In the genomic region with DNA sequence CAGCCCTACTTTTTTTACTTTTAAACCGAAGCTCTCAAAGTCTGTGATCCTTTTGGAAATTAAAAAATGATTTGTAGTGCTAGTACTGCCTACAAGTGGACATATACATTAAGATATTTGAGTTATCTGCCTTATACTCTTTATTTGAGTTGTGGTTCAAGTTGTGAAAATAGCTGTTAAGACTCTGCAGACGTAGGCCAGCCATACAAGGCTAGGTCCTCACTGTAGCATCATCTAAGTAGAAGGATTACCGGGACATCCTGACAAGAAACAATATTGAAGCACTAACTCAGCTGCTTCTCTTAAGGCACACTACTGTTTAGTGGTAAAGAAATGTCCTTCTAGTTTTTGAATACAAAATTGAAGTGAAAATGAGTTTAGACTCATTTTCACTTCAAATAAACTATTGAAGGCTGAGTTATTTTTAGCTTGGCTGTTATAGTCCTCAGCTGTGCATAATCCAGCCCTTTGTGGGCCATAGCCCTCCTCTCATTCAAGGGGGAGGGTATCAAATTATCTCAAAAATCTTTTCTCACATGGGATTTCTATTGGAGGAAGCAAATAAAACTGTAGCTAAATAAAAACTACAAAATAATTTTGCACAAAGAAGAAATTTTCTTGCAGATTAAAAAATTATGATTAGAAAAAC, we compare ENCODE assay signal across 16 cellular contexts.
DNase-seq lines count a peak whose midpoint lies in the region; ATAC-seq, FAIRE-seq and TF ChIP-seq lines count a peak whose summit lies in the region.
"Had no signal": no experiment of that assay in that cellular context is flagged by ENCODE, and none has a peak within 500 bp of the region (broad histone marks: within the 10 kb centered on the region; RNA-seq: fewer than 3 reads in every experiment).

No MANE protein-coding gene starts in this region.

- H3K9ac ChIP-seq in astrocyte (ENCODE audit: low read length) = peak overlapping the region; percentile 47
- no peak overlapping the region for H3K9ac ChIP-seq in keratinocyte (ENCODE audit: control insufficient read depth, extremely low read depth, insufficient read depth, low read length)
- no peak overlapping the region for H3K9ac ChIP-seq in skeletal muscle tissue (ENCODE audit: low read depth in 1 of 3, low read length in 3 of 3)

- H3K27ac Mint-ChIP-seq in astrocyte (ENCODE audit: unreplicated experiment) = no peak overlapping the region
- no peak overlapping the region for H3K27ac Mint-ChIP-seq in activated CD4-positive, alpha-beta memory T cell treated with anti-CD3 and anti-CD28 coated beads, Interleukin-2, amount 10 ng/mL, durations not matched to agents 7 days and 5 days
- H3K27ac Mint-ChIP-seq in activated CD8-positive, alpha-beta T cell treated with anti-CD3 and anti-CD28 coated beads, Interleukin-2, amount 10 ng/mL, durations not matched to agents 7 days and 5 days = no peak overlapping the region
- no peak overlapping the region for H3K27ac Mint-ChIP-seq in activated naive CD8-positive, alpha-beta T cell treated with anti-CD3 and anti-CD28 coated beads, Interleukin-2, amount 50 U/mL, for 24 hours
- H3K27ac Mint-ChIP-seq: activated naive CD4-positive, alpha-beta T cell treated with anti-CD3 and anti-CD28 coated beads, Interleukin-2, amount 10 ng/mL, durations not matched to agents 7 days and 5 days; CD8-positive, alpha-beta T cell; progenitor cell of endocrine pancreas had no signal

- H3K4me2 ChIP-seq in astrocyte (ENCODE audit: low read length) (no peak overlapping the region), keratinocyte (ENCODE audit: control insufficient read depth, extremely low read depth, insufficient read depth, low read depth, low read length) (no peak overlapping the region)

- H3K4me3 Mint-ChIP-seq in astrocyte (ENCODE audit: unreplicated experiment) = no peak overlapping the region
- no peak overlapping the region for H3K4me3 Mint-ChIP-seq in activated CD4-positive, alpha-beta memory T cell treated with anti-CD3 and anti-CD28 coated beads, Interleukin-2, amount 10 ng/mL, durations not matched to agents 7 days and 5 days
- H3K4me3 Mint-ChIP-seq in activated CD8-positive, alpha-beta T cell treated with anti-CD3 and anti-CD28 coated beads, Interleukin-2, amount 10 ng/mL, durations not matched to agents 7 days and 5 days = no peak overlapping the region
- H3K4me3 Mint-ChIP-seq in activated naive CD8-positive, alpha-beta T cell treated with anti-CD3 and anti-CD28 coated beads, Interleukin-2, amount 50 U/mL, for 24 hours = no peak overlapping the region
- H3K4me3 Mint-ChIP-seq: activated naive CD4-positive, alpha-beta T cell treated with anti-CD3 and anti-CD28 coated beads, Interleukin-2, amount 10 ng/mL, durations not matched to agents 7 days and 5 days; CD8-positive, alpha-beta T cell had no signal

- dilution Hi-C loops in keratinocyte (cut with MboI; ENCODE audit: extremely low pct_ligation_motif_present, low sequenced_read_pairs) = no loop called here

- POLR2A ChIA-PET in activated CD4-positive, alpha-beta memory T cell treated with anti-CD3 and anti-CD28 coated beads, Interleukin-2, amount 10 ng/mL, durations not matched to agents 7 days and 5 days (lab: Charles Lee) = no interaction called here
- POLR2A ChIA-PET in activated CD8-positive, alpha-beta T cell treated with anti-CD3 and anti-CD28 coated beads, Interleukin-2, amount 10 ng/mL, durations not matched to agents 7 days and 5 days (lab: Charles Lee) = no interaction called here

- CTCF ChIA-PET in activated CD4-positive, alpha-beta memory T cell treated with anti-CD3 and anti-CD28 coated beads, Interleukin-2, amount 10 ng/mL, durations not matched to agents 7 days and 5 days (lab: Charles Lee) = no interaction called here
- CTCF ChIA-PET in activated CD8-positive, alpha-beta T cell treated with anti-CD3 and anti-CD28 coated beads, Interleukin-2, amount 10 ng/mL, durations not matched to agents 7 days and 5 days (lab: Charles Lee) = interaction anchor here (1.0 to 1.5 kb wide), 3 partner anchors 10 to 47 kb away, joined by 3 to 6 read pairs (median 3); no protein-coding TSS in a partner anchor

- H3K27me3 ChIP-seq in ACC112 (ENCODE audit: insufficient read depth, low read length) = no peaks in the 10 kb centered on the region
- no peaks in the 10 kb centered on the region for H3K27me3 ChIP-seq in astrocyte (ENCODE audit: insufficient read depth, low read length)
- no peaks in the 10 kb centered on the region for H3K27me3 ChIP-seq in keratinocyte (ENCODE audit: control insufficient read depth, extremely low read depth, insufficient read depth, low read length)
- H3K27me3 ChIP-seq in skeletal muscle tissue (ENCODE audit: control insufficient read depth in 3 of 3, insufficient read depth in 3 of 3, low read length in 3 of 3) = no peaks in the 10 kb centered on the region
- H3K27me3 ChIP-seq: SJCRH30 had no signal

- TF ChIP-seq CTCF in astrocyte (IDR thresholded peaks at IDR 0.05; ENCODE audit: insufficient read depth, low read depth, low read length) = no peak
- TF ChIP-seq CTCF in keratinocyte (optimal IDR thresholded peaks at IDR 0.05 in 1 of 3, IDR thresholded peaks at IDR 0.05 in 1 of 3, conservative IDR thresholded peaks at IDR 0.05 in 1 of 3; ENCODE audit: extremely low read depth in 1 of 3, insufficient read depth in 2 of 3, low read length in 3 of 3) = no peak

- H4K20me1 ChIP-seq in astrocyte (ENCODE audit: insufficient read depth, low read length) (no peaks in the 10 kb centered on the region), keratinocyte (ENCODE audit: control insufficient read depth, extremely low read depth, insufficient read depth, low read length) (no peaks in the 10 kb centered on the region)

- H2AFZ ChIP-seq in ACC112 (ENCODE audit: low read length, unreplicated experiment) = no peak overlapping the region
- H2AFZ ChIP-seq in astrocyte (ENCODE audit: low read depth, low read length) = no peak overlapping the region
- no peak overlapping the region for H2AFZ ChIP-seq in keratinocyte (ENCODE audit: control insufficient read depth, low read length)

- no peak for DNase-seq in astrocyte (ENCODE audit: low read depth)
- no peak for DNase-seq in keratinocyte (ENCODE audit: low read depth, low spot score)
- no peak for DNase-seq in activated CD4-positive, alpha-beta memory T cell treated with anti-CD3 and anti-CD28 coated beads, Interleukin-2, amount 10 ng/mL, durations not matched to agents 7 days and 5 days
- no peak for DNase-seq in activated CD8-positive, alpha-beta T cell treated with anti-CD3 and anti-CD28 coated beads, Interleukin-2, amount 10 ng/mL, durations not matched to agents 7 days and 5 days
- no peak for DNase-seq in activated naive CD8-positive, alpha-beta T cell treated with anti-CD3 and anti-CD28 coated beads, Interleukin-2, amount 50 U/mL, for 24 hours
- DNase-seq: activated naive CD4-positive, alpha-beta T cell treated with anti-CD3 and anti-CD28 coated beads, Interleukin-2, amount 10 ng/mL, durations not matched to agents 7 days and 5 days; CD8-positive, alpha-beta T cell; NCI-H1436 treated with DMSO at 0.1 percent for 48 hours; NCI-H345; stimulated activated CD4-positive, alpha-beta T cell treated with anti-CD3 and anti-CD28 coated beads, Interleukin-2, amount 100 ng/mL, for 24 hours; T-helper 9 cell had no signal

- no peaks in the 10 kb centered on the region for H3K79me2 ChIP-seq in ACC112 (ENCODE audit: control insufficient read depth, insufficient read depth, low read length, unreplicated experiment)
- no peaks in the 10 kb centered on the region for H3K79me2 ChIP-seq in astrocyte (ENCODE audit: insufficient read depth, low read length)
- H3K79me2 ChIP-seq in keratinocyte (ENCODE audit: control insufficient read depth, insufficient read depth, low read length) = no peaks in the 10 kb centered on the region

- no peak overlapping the region for H3K4me3 ChIP-seq in ACC112 (ENCODE audit: low read depth, low read length)
- no peak overlapping the region for H3K4me3 ChIP-seq in astrocyte (ENCODE audit: insufficient read depth, low read depth, low read length)
- H3K4me3 ChIP-seq in keratinocyte (ENCODE audit: control insufficient read depth in 2 of 3, extremely low read depth in 1 of 3, insufficient read depth in 2 of 3, low read depth in 1 of 3, low read length in 3 of 3) = no peak overlapping the region
- H3K4me3 ChIP-seq in skeletal muscle tissue (ENCODE audit: low read length in 3 of 3) = no peak overlapping the region
- H3K4me3 ChIP-seq: SJCRH30 had no signal

- no peaks in the 10 kb centered on the region for H3K27me3 Mint-ChIP-seq in astrocyte (ENCODE audit: low read depth, unreplicated experiment)
- H3K27me3 Mint-ChIP-seq in activated CD4-positive, alpha-beta memory T cell treated with anti-CD3 and anti-CD28 coated beads, Interleukin-2, amount 10 ng/mL, durations not matched to agents 7 days and 5 days = no peaks in the 10 kb centered on the region
- no peaks in the 10 kb centered on the region for H3K27me3 Mint-ChIP-seq in activated CD8-positive, alpha-beta T cell treated with anti-CD3 and anti-CD28 coated beads, Interleukin-2, amount 10 ng/mL, durations not matched to agents 7 days and 5 days (ENCODE audit: low read depth)
- no peaks in the 10 kb centered on the region for H3K27me3 Mint-ChIP-seq in activated naive CD8-positive, alpha-beta T cell treated with anti-CD3 and anti-CD28 coated beads, Interleukin-2, amount 50 U/mL, for 24 hours
- H3K27me3 Mint-ChIP-seq: activated naive CD4-positive, alpha-beta T cell treated with anti-CD3 and anti-CD28 coated beads, Interleukin-2, amount 10 ng/mL, durations not matched to agents 7 days and 5 days; progenitor cell of endocrine pancreas had no signal

- peak overlapping the region; percentile 98 for H3K27ac ChIP-seq in ACC112 (ENCODE audit: low read depth, low read length)
- H3K27ac ChIP-seq in astrocyte (ENCODE audit: low read depth, low read length) = peak overlapping the region; percentile 81
- no peak overlapping the region for H3K27ac ChIP-seq in keratinocyte (ENCODE audit: control insufficient read depth, insufficient read depth, low read length)
- peak overlapping the region; percentile 73 for H3K27ac ChIP-seq in skeletal muscle tissue (ENCODE audit: low read depth, low read length)

- H3K9me1 ChIP-seq in keratinocyte (ENCODE audit: control insufficient read depth, extremely low read depth, insufficient read depth, low read length) = no peaks in the 10 kb centered on the region

- no peaks in the 10 kb centered on the region for H3K9me3 ChIP-seq in astrocyte (ENCODE audit: insufficient read depth, low read depth, low read length)
- H3K9me3 ChIP-seq in keratinocyte (ENCODE audit: control insufficient read depth, low read depth, low read length) = no peaks in the 10 kb centered on the region
- H3K9me3 ChIP-seq in skeletal muscle tissue (ENCODE audit: control insufficient read depth in 3 of 3, low read length in 3 of 3) = no peaks in the 10 kb centered on the region
- H3K9me3 ChIP-seq: SJCRH30 had no signal

- H3K4me1 ChIP-seq in ACC112 (ENCODE audit: control insufficient read depth, insufficient read depth, low read length, unreplicated experiment) (peaks cover 45% of the 10 kb centered on the region), astrocyte (ENCODE audit: insufficient read depth, low read length) (peaks cover 30% of the 10 kb centered on the region), keratinocyte (ENCODE audit: control insufficient read depth, extremely low read depth, insufficient read depth, low read length) (peaks cover 17% of the 10 kb centered on the region), skeletal muscle tissue (ENCODE audit: control insufficient read depth in 3 of 3, insufficient read depth in 3 of 3, low read length in 3 of 3) (peaks cover 3 to 4% (median 4%) of the 10 kb centered on the region in 3 donors)

- no peaks in the 10 kb centered on the region for H3K36me3 Mint-ChIP-seq in astrocyte (ENCODE audit: low read depth, unreplicated experiment)
- peaks cover 8% of the 10 kb centered on the region for H3K36me3 Mint-ChIP-seq in activated CD4-positive, alpha-beta memory T cell treated with anti-CD3 and anti-CD28 coated beads, Interleukin-2, amount 10 ng/mL, durations not matched to agents 7 days and 5 days (ENCODE audit: low read depth)
- peaks cover 11% of the 10 kb centered on the region for H3K36me3 Mint-ChIP-seq in activated CD8-positive, alpha-beta T cell treated with anti-CD3 and anti-CD28 coated beads, Interleukin-2, amount 10 ng/mL, durations not matched to agents 7 days and 5 days (ENCODE audit: low read depth)
- peaks cover 15% of the 10 kb centered on the region for H3K36me3 Mint-ChIP-seq in activated naive CD8-positive, alpha-beta T cell treated with anti-CD3 and anti-CD28 coated beads, Interleukin-2, amount 50 U/mL, for 24 hours (ENCODE audit: low read depth)

- peaks cover 6% of the 10 kb centered on the region; the same call in 1 of the 2 replicates for H3K36me3 ChIP-seq in ACC112 (ENCODE audit: insufficient read depth, low read length)
- H3K36me3 ChIP-seq in astrocyte (ENCODE audit: insufficient read depth, low read length) = no peaks in the 10 kb centered on the region
- H3K36me3 ChIP-seq in keratinocyte (ENCODE audit: control insufficient read depth in 2 of 2, extremely low read depth in 1 of 2, insufficient read depth in 2 of 2, low read length in 2 of 2) = peaks cover 0 to 2% of the 10 kb centered on the region in 2 experiments
- H3K36me3 ChIP-seq in skeletal muscle tissue (ENCODE audit: control insufficient read depth in 3 of 3, insufficient read depth in 3 of 3, low read length in 3 of 3) = no peaks in the 10 kb centered on the region
- H3K36me3 ChIP-seq: SJCRH30 had no signal

- no peaks in the 10 kb centered on the region for H3K9me3 Mint-ChIP-seq in astrocyte (ENCODE audit: unreplicated experiment)
- H3K9me3 Mint-ChIP-seq in activated CD4-positive, alpha-beta memory T cell treated with anti-CD3 and anti-CD28 coated beads, Interleukin-2, amount 10 ng/mL, durations not matched to agents 7 days and 5 days = no peaks in the 10 kb centered on the region
- no peaks in the 10 kb centered on the region for H3K9me3 Mint-ChIP-seq in activated CD8-positive, alpha-beta T cell treated with anti-CD3 and anti-CD28 coated beads, Interleukin-2, amount 10 ng/mL, durations not matched to agents 7 days and 5 days (ENCODE audit: insufficient read depth)
- no peaks in the 10 kb centered on the region for H3K9me3 Mint-ChIP-seq in activated naive CD8-positive, alpha-beta T cell treated with anti-CD3 and anti-CD28 coated beads, Interleukin-2, amount 50 U/mL, for 24 hours
- H3K9me3 Mint-ChIP-seq: activated naive CD4-positive, alpha-beta T cell treated with anti-CD3 and anti-CD28 coated beads, Interleukin-2, amount 10 ng/mL, durations not matched to agents 7 days and 5 days; CD8-positive, alpha-beta T cell had no signal

- no peak for ATAC-seq in activated CD8-positive, alpha-beta T cell treated with anti-CD3 and anti-CD28 coated beads, Interleukin-2, amount 10 ng/mL, durations not matched to agents 7 days and 5 days
- ATAC-seq in HG03280 (IDR thresholded peaks at IDR 0.05; ENCODE audit: unreplicated experiment) = no peak
- ATAC-seq in activated naive CD8-positive, alpha-beta T cell treated with anti-CD3 and anti-CD28 coated beads, Interleukin-2, amount 50 U/mL, for 24 hours = no peak
- ATAC-seq: CD8-positive, alpha-beta T cell had no signal

- FAIRE-seq in astrocyte (lab: Jason Lieb, UNC) (no peak), keratinocyte (lab: Jason Lieb, UNC) (peak; percentile 56)

- peaks cover 47% of the 10 kb centered on the region for H3K4me1 Mint-ChIP-seq in astrocyte (ENCODE audit: low read depth, unreplicated experiment)
- H3K4me1 Mint-ChIP-seq in activated CD4-positive, alpha-beta memory T cell treated with anti-CD3 and anti-CD28 coated beads, Interleukin-2, amount 10 ng/mL, durations not matched to agents 7 days and 5 days = peaks cover 7% of the 10 kb centered on the region
- H3K4me1 Mint-ChIP-seq in activated CD8-positive, alpha-beta T cell treated with anti-CD3 and anti-CD28 coated beads, Interleukin-2, amount 10 ng/mL, durations not matched to agents 7 days and 5 days (ENCODE audit: low read depth) = peaks cover 7% of the 10 kb centered on the region
- H3K4me1 Mint-ChIP-seq in activated naive CD8-positive, alpha-beta T cell treated with anti-CD3 and anti-CD28 coated beads, Interleukin-2, amount 50 U/mL, for 24 hours = peaks cover 28% of the 10 kb centered on the region
- H3K4me1 Mint-ChIP-seq: activated naive CD4-positive, alpha-beta T cell treated with anti-CD3 and anti-CD28 coated beads, Interleukin-2, amount 10 ng/mL, durations not matched to agents 7 days and 5 days had no signal
